8 cellular contexts compared by ENCODE assay signal in the genomic region with DNA sequence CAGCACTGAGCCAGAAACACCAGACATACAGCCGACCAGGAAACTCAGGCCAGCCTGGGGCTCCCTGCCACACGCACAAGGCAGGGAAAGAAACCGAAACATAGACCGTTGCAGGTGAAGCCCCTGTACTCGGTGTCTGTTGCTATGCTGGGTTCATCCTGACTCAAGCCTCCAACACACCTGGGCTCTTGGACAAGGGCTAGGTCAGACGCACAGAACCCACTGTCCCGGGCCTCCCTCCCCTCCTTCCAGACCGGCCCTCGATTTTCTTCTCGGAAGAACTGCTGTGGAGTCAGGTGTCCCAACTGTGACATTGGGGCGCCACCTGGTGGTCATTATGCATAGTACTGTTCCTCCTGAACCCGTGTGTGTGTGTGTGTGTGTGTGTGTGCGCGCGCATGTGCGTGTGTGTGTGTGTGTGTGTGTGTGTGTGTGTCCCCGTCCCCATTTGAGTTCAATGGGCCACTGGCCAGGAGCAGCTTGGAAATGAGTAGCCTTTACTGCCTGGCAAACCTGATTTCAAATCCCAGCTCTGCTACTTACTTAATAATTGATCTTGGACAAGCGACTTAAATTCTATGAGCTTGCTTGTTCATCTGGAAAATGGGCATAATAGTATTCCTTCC. TPM values are rescaled to one million over a fixed set of nuclear protein-coding genes. Genes with fewer than 3 reads are reported as not detected.
DNase-seq lines count a peak whose midpoint lies in the region; ATAC-seq and TF ChIP-seq lines count a peak whose summit lies in the region.

No MANE protein-coding gene starts in this region.

- no peak overlapping the region for H3K9ac ChIP-seq in colonic mucosa (ENCODE audit: low read depth in 2 of 2, low read length in 2 of 2)

- DNase-seq in GM12865 (ENCODE audit: low read depth) (peak; percentile 85), NCI-H446 treated with DMSO at 0.1 percent for 48 hours (lab: John Stamatoyannopoulos, UW) (peak; percentile 22), colonic mucosa (peak; percentile 78), lower leg skin (ENCODE audit: low spot score in 2 of 2) (peak; percentile 84 to 97)
- peak; percentile 64 to 70 for DNase-seq in activated CD4-positive, alpha-beta T cell treated with anti-CD3 and anti-CD28 coated beads for 4 hours
- peak; percentile 63 to 77 for DNase-seq in stimulated activated CD4-positive, alpha-beta T cell treated with anti-CD3 and anti-CD28 coated beads, Interleukin-4, amount 100 ng/mL, for 48 hours (ENCODE audit: low read depth in 2 of 2)

- H3K27ac ChIP-seq in colonic mucosa, result no peak overlapping the region

- H3K27me3 ChIP-seq in colonic mucosa, result no peaks in the 10 kb centered on the region

- intact Hi-C loops in colonic mucosa (cut with DNase I), result no loop called here
- intact Hi-C loops in lower leg skin (cut with DNase I; ENCODE audit: low total_unique reads), result loop anchor here (1.0 kb wide), 1 partner anchor 336 kb away; no protein-coding TSS in a partner anchor

- no peak overlapping the region for H3K4me3 ChIP-seq in GM12865 (ENCODE audit: low read depth, low read length)
- H3K4me3 ChIP-seq in colonic mucosa, result no peak overlapping the region
- no peak overlapping the region for H3K4me3 ChIP-seq in lower leg skin (ENCODE audit: low read depth, poor library complexity, severe bottlenecking)

- no peak for TF ChIP-seq POLR2A in lower leg skin (IDR thresholded peaks at IDR 0.05)

- TF ChIP-seq CTCF in GM12865 (IDR thresholded peaks at IDR 0.05; ENCODE audit: insufficient read depth, low read depth, low read length, missing control alignments), result peak; percentile 63
- peak; percentile 25 for TF ChIP-seq CTCF in colonic mucosa (IDR thresholded peaks at IDR 0.05)
- TF ChIP-seq CTCF in lower leg skin (IDR thresholded peaks at IDR 0.05), result peak in 1 of 3 donors; percentile 84

- 21 to 28% methylated on average over 12 to 14 of the region's 18 CpGs for WGBS in lower leg skin, 2 donors

- no peaks in the 10 kb centered on the region for H3K36me3 ChIP-seq in colonic mucosa

- ATAC-seq in HG03135 (IDR thresholded peaks at IDR 0.05; ENCODE audit: unreplicated experiment) (peak; percentile 75), GM21576 (IDR thresholded peaks at IDR 0.05; ENCODE audit: unreplicated experiment) (no peak)

- H3K4me1 ChIP-seq in colonic mucosa, result no peaks in the 10 kb centered on the region

- H3K9me3 ChIP-seq in colonic mucosa, result no peaks in the 10 kb centered on the region

RNA-seq across cellular contexts. Expression of a gene that starts 55.4 kb away (rescaled TPM):
- total RNA-seq in colonic mucosa (1 to 10 TPM; 1.3 to 2.0 TPM), lower leg skin (1 to 10 TPM in 3 of 4 donors, under 1 TPM in 1; 0.42 to 6.7 (median 3.1) TPM)

Comparison
In these comparisons a context has a peak if more than half of its experiments do, and no peak if none do; other contexts are left out.
1. DNase-seq: peak in every context shown above with its lines; median percentile 90 in lower leg skin; 85 in GM12865; 78 in colonic mucosa; 70 in stimulated activated CD4-positive, alpha-beta T cell treated with anti-CD3 and anti-CD28 coated beads, Interleukin-4, amount 100 ng/mL, for 48 hours; 67 in activated CD4-positive, alpha-beta T cell treated with anti-CD3 and anti-CD28 coated beads for 4 hours; 22 in NCI-H446 treated with DMSO at 0.1 percent for 48 hours.